Comparison of ENCODE assay signal across 7 cellular contexts in genomic region chr6:30614843-30615218, GRCh38. TPM values are rescaled to one million over a fixed set of nuclear protein-coding genes. Genes with fewer than 3 reads are reported as not detected.
DNase-seq lines count a peak whose midpoint lies in the region; ATAC-seq lines count a peak whose summit lies in the region.

No MANE protein-coding gene starts in this region.

- ATAC-seq in GM18858 (IDR thresholded peaks at IDR 0.05; ENCODE audit: unreplicated experiment) (peak; percentile 29), HG03432 (IDR thresholded peaks at IDR 0.05; ENCODE audit: unreplicated experiment) (peak; percentile 39)

- DNase-seq in NCI-H460 (ENCODE audit: extremely low read depth, low read depth) (peak; percentile 96), cerebellum (ENCODE audit: low spot score) (peak; percentile 96), islet precursor cell (peak; percentile 94)
- DNase-seq in activated CD4-positive, CD25-positive, alpha-beta regulatory T cell treated with anti-CD3 and anti-CD28 coated beads, Interleukin-2, amount 50 U/mL, for 72 hours, result peak; percentile 73
- DNase-seq in stimulated activated CD4-positive, alpha-beta T cell treated with anti-CD3 and anti-CD28 coated beads, Interleukin-12 subunit alpha, Interleukin-12 subunit beta, amount 100 ng/mL, for 48 hours (ENCODE audit: low read depth in 2 of 3, low spot score in 1 of 3), result peak; percentile 71 to 79 (median 74)

RNA-seq across cellular contexts. Expression of gene PPP1R10, which starts 2.2 kb away (rescaled TPM):
- 68.4 and 74.9 TPM in 2 replicates for total RNA-seq in NCI-H460 (2014; rRNA removed; shearing (Covaris generic))
- polyA plus RNA-seq in NCI-H460 (2014; cell fraction: nucleus; rRNA removed), result 21.8 and 28.6 TPM in 2 replicates
- 26.9 TPM for total RNA-seq in cerebellum

RNA-seq across cellular contexts. Expression of gene MRPS18B, which starts 2.8 kb away (rescaled TPM):
- total RNA-seq in NCI-H460 (2014; rRNA removed; shearing (Covaris generic)), result 116 and 129 TPM in 2 replicates
- polyA plus RNA-seq in NCI-H460 (2014; cell fraction: nucleus; rRNA removed), result 57.4 and 57.9 TPM in 2 replicates
- 51.7 TPM for total RNA-seq in cerebellum

RNA-seq across cellular contexts. Expression of gene ATAT1, which starts 11.8 kb away (rescaled TPM):
- 4.3 and 7.7 TPM in 2 replicates for total RNA-seq in NCI-H460 (2014; rRNA removed; shearing (Covaris generic))
- 10.2 and 14.3 TPM in 2 replicates for polyA plus RNA-seq in NCI-H460 (2014; cell fraction: nucleus; rRNA removed)
- total RNA-seq in cerebellum, result 58.2 TPM

RNA-seq across cellular contexts. Expression of gene C6orf136, which starts 32.1 kb away (rescaled TPM):
- 7.5 and 8.3 TPM in 2 replicates for total RNA-seq in NCI-H460 (2014; rRNA removed; shearing (Covaris generic))
- polyA plus RNA-seq in NCI-H460 (2014; cell fraction: nucleus; rRNA removed), result 11.1 and 17.8 TPM in 2 replicates
- total RNA-seq in cerebellum, result 8.4 TPM

RNA-seq across cellular contexts. Expression of gene ABCF1, which starts 43.6 kb away (rescaled TPM):
- total RNA-seq in NCI-H460 (2014; rRNA removed; shearing (Covaris generic)), result 29.2 and 34.4 TPM in 2 replicates
- polyA plus RNA-seq in NCI-H460 (2014; cell fraction: nucleus; rRNA removed), result 17.0 and 20.1 TPM in 2 replicates
- 15.4 TPM for total RNA-seq in cerebellum

Comparison
In these comparisons a context has a peak if more than half of its experiments do, and no peak if none do; other contexts are left out.
1. Peak in every context shown above with its lines: DNase-seq and ATAC-seq.